31 cellular contexts compared by ENCODE assay signal in the genomic region with DNA sequence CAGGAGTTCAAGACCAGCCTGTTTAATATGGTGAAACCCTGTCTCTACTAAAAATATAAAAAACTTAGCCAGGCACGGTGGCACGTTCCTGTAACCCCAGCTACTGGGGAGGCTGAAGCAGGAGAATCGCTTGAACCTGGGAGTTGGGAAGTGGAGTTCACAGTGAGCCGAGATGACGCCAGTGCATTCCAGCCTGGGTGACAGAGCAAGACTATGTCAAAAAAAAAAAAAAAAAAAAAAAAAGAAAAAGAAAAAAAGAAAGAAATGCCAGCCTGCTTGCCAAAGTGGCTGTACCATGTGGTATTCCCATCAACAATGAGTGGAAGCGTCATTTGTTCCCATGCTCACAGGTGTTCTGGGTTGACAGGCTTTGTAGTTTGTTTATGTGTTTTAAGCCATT. TPM values are rescaled to one million over a fixed set of nuclear protein-coding genes. Genes with fewer than 3 reads are reported as not detected.
"Had no signal": no experiment of that assay in that cellular context is flagged by ENCODE, and none has a peak within 500 bp of the region (broad histone marks: within the 10 kb centered on the region; RNA-seq: fewer than 3 reads in every experiment).

No MANE protein-coding gene starts in this region.

- H3K4me3 ChIP-seq: adrenal gland, ascending aorta, body of pancreas, breast epithelium, cardiac muscle cell had no signal

- ATAC-seq: activated naive CD4-positive, alpha-beta T cell treated with anti-CD3 and anti-CD28 coated beads, Interleukin-2, amount 50 U/mL, for 72 hours; activated naive CD8-positive, alpha-beta T cell treated with anti-CD3 and anti-CD28 coated beads, Interleukin-2, amount 50 U/mL, for 24 hours; activated T-cell treated with anti-CD3 and anti-CD28 coated beads, Interleukin-2, amount 50 U/mL, for 4 hours; activated T-cell treated with anti-CD3 and anti-CD28 coated beads, Interleukin-2, amount 50 U/mL, for 72 hours; activated T-helper 17 cell treated with anti-CD3 and anti-CD28 coated beads, Interleukin-2, amount 50 U/mL, for 72 hours; body of pancreas had no signal

- H3K36me3 ChIP-seq: adrenal gland, ascending aorta, brain microvascular endothelial cell, breast epithelium, cardiac muscle cell had no signal

- DNase-seq: activated effector memory CD4-positive, alpha-beta T cell treated with anti-CD3 and anti-CD28 coated beads, Interleukin-2, amount 50 U/mL, for 16 hours; activated effector memory CD4-positive, alpha-beta T cell treated with Interleukin-2 at 50 U/mL for 16 hours; activated gamma-delta T cell; activated gamma-delta T cell treated with Interleukin-2 at 50 U/mL for 16 hours; activated naive CD4-positive, alpha-beta T cell; activated naive CD4-positive, alpha-beta T cell treated with anti-CD3 and anti-CD28 coated beads for 36 hours; activated naive CD4-positive, alpha-beta T cell treated with anti-CD3 and anti-CD28 coated beads, Interleukin-2, amount 10 ng/mL, durations not matched to agents 7 days and 5 days; activated naive CD4-positive, alpha-beta T cell treated with anti-CD3 and anti-CD28 coated beads, Interleukin-2, amount 50 U/mL, for 16 hours; activated naive CD4-positive, alpha-beta T cell treated with Interleukin-2 at 50 U/mL for 16 hours; activated naive CD8-positive, alpha-beta T cell treated with anti-CD3 and anti-CD28 coated beads for 36 hours; activated naive CD8-positive, alpha-beta T cell treated with anti-CD3 and anti-CD28 coated beads, Interleukin-2, amount 10 ng/mL, durations not matched to agents 7 days and 5 days; activated naive CD8-positive, alpha-beta T cell treated with anti-CD3 and anti-CD28 coated beads, Interleukin-2, amount 50 U/mL, for 24 hours; activated T-cell treated with anti-CD3 and anti-CD28 coated beads, Interleukin-2, amount 50 U/mL, for 24 hours; activated T-cell treated with anti-CD3 and anti-CD28 coated beads, Interleukin-2, amount 50 U/mL, for 4 hours; activated T-cell treated with anti-CD3 and anti-CD28 coated beads, Interleukin-2, amount 50 U/mL, for 48 hours; activated T-cell treated with anti-CD3 and anti-CD28 coated beads, Interleukin-2, amount 50 U/mL, for 72 hours; amniotic stem cell; amygdala; anterior cingulate cortex; aorta; body of pancreas; brain microvascular endothelial cell; caudate nucleus; central memory CD4-positive, alpha-beta T cell; cerebellar nuclear complex had no signal

- H3K9me3 ChIP-seq: body of pancreas had no signal

- H3K27ac ChIP-seq: adrenal gland, ascending aorta, body of pancreas, brain microvascular endothelial cell, breast epithelium, cardiac muscle cell had no signal

- H3K27me3 ChIP-seq: adrenal gland, ascending aorta, body of pancreas, brain microvascular endothelial cell, cardiac muscle cell had no signal

- H3K4me1 ChIP-seq: ascending aorta, breast epithelium had no signal

RNA-seq across cellular contexts. Expression of a gene that starts 43.3 kb away (rescaled TPM):
- total RNA-seq: activated naive CD4-positive, alpha-beta T cell treated with anti-CD3 and anti-CD28 coated beads for 36 hours; activated naive CD4-positive, alpha-beta T cell treated with anti-CD3 and anti-CD28 coated beads, Interleukin-2, amount 50 U/mL, for 72 hours; activated naive CD8-positive, alpha-beta T cell treated with anti-CD3 and anti-CD28 coated beads for 36 hours; activated naive CD8-positive, alpha-beta T cell treated with anti-CD3 and anti-CD28 coated beads, Interleukin-2, amount 10 ng/mL, durations not matched to agents 7 days and 5 days; activated T-helper 17 cell treated with anti-CD3 and anti-CD28 coated beads, Interleukin-2, amount 50 U/mL, for 72 hours; cardiac muscle cell had no signal
- polyA plus RNA-seq: cardiac muscle cell had no signal
